In the genomic region with DNA sequence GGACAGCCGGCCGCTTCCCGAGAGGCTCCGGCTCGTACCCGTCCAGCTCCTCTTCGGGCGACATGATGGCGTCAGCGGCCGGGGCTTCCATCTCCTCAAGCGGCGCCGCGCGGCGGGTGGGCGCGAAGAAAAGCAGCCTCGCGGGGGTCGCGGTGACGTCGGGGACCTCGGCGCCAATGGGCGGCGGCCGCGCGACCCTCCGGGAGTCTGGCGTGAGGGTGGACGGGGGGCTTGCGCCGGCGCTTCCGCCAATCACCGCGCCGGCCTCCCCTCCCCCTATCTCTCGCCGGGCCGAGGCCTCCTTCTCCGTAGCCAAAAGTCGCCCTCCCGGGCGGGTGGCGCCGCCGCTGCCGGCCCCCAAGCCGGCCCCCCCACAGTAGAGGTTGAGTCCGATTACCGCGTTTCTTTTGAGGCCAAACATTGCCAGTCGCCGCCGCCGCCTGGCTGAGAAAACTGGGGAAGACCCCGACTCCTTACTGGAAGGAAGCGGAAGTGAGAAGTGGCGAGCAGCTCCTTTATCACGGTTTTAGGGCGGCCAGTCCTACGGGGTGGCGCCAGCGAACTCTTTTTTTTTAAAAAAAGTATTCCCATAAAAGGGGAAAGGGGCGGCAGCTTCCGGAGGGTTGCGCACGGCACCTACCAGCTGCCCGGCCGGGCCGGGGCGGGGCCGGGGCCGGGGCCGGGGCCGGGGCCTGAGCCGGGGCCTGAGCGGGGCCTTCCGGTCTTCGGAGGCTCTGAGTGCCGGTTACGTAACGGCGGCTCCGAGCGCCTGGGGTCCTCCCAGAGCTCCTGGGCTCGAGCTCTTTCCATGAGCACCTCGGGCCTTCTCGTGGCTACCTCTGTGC, we compare ENCODE assay signal across 1 cellular context.
TF ChIP-seq lines count a peak whose summit lies in the region.

A gene (minus strand): TSS at position 501 of the 845 bp plus-strand sequence. CDS start 80 bp downstream, at position 421.

TF ChIP-seq in SK-N-SH, 30 proteins besides CTCF, POLR2A, EP300 and RAD21 (continued from another document):
- TF ChIP-seq, protein P1, sequence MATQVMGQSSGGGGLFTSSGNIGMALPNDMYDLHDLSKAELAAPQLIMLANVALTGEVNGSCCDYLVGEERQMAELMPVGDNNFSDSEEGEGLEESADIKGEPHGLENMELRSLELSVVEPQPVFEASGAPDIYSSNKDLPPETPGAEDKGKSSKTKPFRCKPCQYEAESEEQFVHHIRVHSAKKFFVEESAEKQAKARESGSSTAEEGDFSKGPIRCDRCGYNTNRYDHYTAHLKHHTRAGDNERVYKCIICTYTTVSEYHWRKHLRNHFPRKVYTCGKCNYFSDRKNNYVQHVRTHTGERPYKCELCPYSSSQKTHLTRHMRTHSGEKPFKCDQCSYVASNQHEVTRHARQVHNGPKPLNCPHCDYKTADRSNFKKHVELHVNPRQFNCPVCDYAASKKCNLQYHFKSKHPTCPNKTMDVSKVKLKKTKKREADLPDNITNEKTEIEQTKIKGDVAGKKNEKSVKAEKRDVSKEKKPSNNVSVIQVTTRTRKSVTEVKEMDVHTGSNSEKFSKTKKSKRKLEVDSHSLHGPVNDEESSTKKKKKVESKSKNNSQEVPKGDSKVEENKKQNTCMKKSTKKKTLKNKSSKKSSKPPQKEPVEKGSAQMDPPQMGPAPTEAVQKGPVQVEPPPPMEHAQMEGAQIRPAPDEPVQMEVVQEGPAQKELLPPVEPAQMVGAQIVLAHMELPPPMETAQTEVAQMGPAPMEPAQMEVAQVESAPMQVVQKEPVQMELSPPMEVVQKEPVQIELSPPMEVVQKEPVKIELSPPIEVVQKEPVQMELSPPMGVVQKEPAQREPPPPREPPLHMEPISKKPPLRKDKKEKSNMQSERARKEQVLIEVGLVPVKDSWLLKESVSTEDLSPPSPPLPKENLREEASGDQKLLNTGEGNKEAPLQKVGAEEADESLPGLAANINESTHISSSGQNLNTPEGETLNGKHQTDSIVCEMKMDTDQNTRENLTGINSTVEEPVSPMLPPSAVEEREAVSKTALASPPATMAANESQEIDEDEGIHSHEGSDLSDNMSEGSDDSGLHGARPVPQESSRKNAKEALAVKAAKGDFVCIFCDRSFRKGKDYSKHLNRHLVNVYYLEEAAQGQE (IDR thresholded peaks at IDR 0.05; ENCODE audit: low read depth, low read length) = peak; percentile 82
- TF ChIP-seq ELF1 (IDR thresholded peaks at IDR 0.05) (peak; percentile 88), MXI1 (IDR thresholded peaks at IDR 0.05; ENCODE audit: low read depth, low read length) (peak; percentile 37), RFX5 (IDR thresholded peaks at IDR 0.05; ENCODE audit: low read length) (0 out of 2 replicates have a peak, but pooled peaks have one; percentile 52), NFIC (IDR thresholded peaks at IDR 0.05; ENCODE audit: borderline replicate concordance) (no peak), YY1 (IDR thresholded peaks at IDR 0.05; ENCODE audit: low read depth) (peak; percentile 37; the same call in 1 of the 2 replicates), JUND (IDR thresholded peaks at IDR 0.05) (peak; percentile 36), SIN3A (IDR thresholded peaks at IDR 0.05; ENCODE audit: borderline replicate concordance, low read depth, low read length) (peak; percentile 80), GATA2 (CRISPR knock-in tag; IDR thresholded peaks at IDR 0.05) (no peak), FOSL2 (IDR thresholded peaks at IDR 0.05; ENCODE audit: borderline replicate concordance, low read depth) (peak; percentile 4; the same call in 1 of the 2 replicates), GABPA (IDR thresholded peaks at IDR 0.05; ENCODE audit: low read depth) (peak; percentile 67), FOXM1 (IDR thresholded peaks at IDR 0.05; ENCODE audit: low read depth) (0 out of 2 replicates have a peak, but pooled peaks have one; percentile 38)
- TF ChIP-seq, protein P2, sequence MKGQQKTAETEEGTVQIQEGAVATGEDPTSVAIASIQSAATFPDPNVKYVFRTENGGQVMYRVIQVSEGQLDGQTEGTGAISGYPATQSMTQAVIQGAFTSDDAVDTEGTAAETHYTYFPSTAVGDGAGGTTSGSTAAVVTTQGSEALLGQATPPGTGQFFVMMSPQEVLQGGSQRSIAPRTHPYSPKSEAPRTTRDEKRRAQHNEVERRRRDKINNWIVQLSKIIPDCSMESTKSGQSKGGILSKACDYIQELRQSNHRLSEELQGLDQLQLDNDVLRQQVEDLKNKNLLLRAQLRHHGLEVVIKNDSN (IDR thresholded peaks at IDR 0.05; ENCODE audit: borderline replicate concordance, low read depth) = no peak
- TF ChIP-seq, protein P3, sequence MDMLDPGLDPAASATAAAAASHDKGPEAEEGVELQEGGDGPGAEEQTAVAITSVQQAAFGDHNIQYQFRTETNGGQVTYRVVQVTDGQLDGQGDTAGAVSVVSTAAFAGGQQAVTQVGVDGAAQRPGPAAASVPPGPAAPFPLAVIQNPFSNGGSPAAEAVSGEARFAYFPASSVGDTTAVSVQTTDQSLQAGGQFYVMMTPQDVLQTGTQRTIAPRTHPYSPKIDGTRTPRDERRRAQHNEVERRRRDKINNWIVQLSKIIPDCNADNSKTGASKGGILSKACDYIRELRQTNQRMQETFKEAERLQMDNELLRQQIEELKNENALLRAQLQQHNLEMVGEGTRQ (IDR thresholded peaks at IDR 0.05; ENCODE audit: borderline replicate concordance, low read depth, low read length) = no peak
- TF ChIP-seq, protein P4, sequence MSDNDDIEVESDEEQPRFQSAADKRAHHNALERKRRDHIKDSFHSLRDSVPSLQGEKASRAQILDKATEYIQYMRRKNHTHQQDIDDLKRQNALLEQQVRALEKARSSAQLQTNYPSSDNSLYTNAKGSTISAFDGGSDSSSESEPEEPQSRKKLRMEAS (IDR thresholded peaks at IDR 0.05; ENCODE audit: low read depth) = 0 out of 2 replicates have a peak, but pooled peaks have one; percentile 56
